In the genomic region with DNA sequence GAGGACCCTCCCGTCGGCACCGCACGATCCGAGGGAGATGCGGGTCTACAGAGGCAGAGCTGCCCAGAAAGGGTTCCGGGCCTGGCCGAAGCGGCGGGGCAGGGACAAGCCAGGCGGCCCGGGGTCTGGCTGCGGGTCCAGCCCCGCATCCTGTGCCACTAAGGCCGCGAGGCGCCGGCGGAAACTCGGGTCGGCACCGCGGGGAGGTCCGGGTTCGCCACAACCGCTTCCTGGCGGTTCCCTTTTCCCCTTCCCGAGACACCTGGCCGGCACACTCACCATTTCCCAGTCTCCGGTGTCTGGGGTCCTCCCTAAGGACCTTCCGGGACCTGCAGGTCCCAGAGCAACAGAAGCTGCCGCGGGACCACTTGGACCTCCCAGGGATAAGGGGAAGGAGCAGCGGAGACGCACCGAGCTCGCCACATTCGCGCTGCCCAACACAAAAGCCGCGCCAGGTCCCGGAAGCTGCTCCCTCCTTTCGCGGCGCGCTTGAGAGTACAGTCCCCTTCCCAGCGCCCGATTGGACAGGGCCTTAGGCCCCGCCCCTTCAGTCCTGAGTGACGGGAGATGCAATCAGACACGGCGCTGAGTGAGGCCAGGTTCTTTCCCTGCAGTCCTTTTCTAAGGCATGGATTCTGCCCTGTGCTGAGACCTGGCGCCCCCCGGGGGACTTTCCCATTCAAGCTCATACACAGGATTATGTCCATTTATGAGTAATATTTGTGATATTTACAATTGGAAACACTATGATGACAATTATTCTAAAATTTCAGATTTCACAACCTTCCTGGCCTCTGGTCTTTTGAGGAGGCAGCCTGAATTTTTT, we compare ENCODE assay signal across 8 cellular contexts. TPM values are rescaled to one million over a fixed set of nuclear protein-coding genes. Genes with fewer than 3 reads are reported as not detected.
DNase-seq lines count a peak whose midpoint lies in the region; ATAC-seq and TF ChIP-seq lines count a peak whose summit lies in the region.

TSS of gene ZNF670 (minus strand) at position 497 of the 826 bp plus-strand sequence. CDS start at position 282, 215 bp downstream.

- POLR2A ChIA-PET in SK-N-SH (lab: Yijun Ruan, JAX): interaction anchor here (0.6 to 1.6 kb wide), 5 partner anchors 12 to 250 kb away, joined by 3 to 6 read pairs (median 3); no protein-coding TSS in a partner anchor

- TF ChIP-seq CTCF in NB4 (IDR thresholded peaks at IDR 0.05; ENCODE audit: low read depth, low read length): no peak
- no peak for TF ChIP-seq CTCF in SK-N-SH (IDR thresholded peaks at IDR 0.05)
- no peak for TF ChIP-seq CTCF in parathyroid adenoma (IDR thresholded peaks at IDR 0.05)
- TF ChIP-seq CTCF in tibial nerve (IDR thresholded peaks at IDR 0.05): no peak

- TF ChIP-seq RAD21 in SK-N-SH (IDR thresholded peaks at IDR 0.05; ENCODE audit: low read length): peak; percentile 59

- CTCF ChIA-PET in SK-N-SH (lab: Yijun Ruan, JAX): interaction anchor here (0.6 to 3.1 kb wide), 6 partner anchors 11 to 171 kb away, joined by 3 to 13 read pairs (median 4); no protein-coding TSS in a partner anchor

- H3F3A ChIP-seq in SK-N-SH (replicated peaks; ENCODE audit: insufficient read depth): no peaks in the 10 kb centered on the region

- H3K79me2 ChIP-seq in SK-N-SH (ENCODE audit: insufficient read depth) (peaks cover 36% of the 10 kb centered on the region), parathyroid adenoma (no peaks in the 10 kb centered on the region)

- no peaks in the 10 kb centered on the region for H3K9me2 ChIP-seq in SK-N-SH

- ATAC-seq in HG02571 (IDR thresholded peaks at IDR 0.05; ENCODE audit: unreplicated experiment): peak; percentile 100
- peak; percentile 99 to 100 for ATAC-seq in activated naive CD4-positive, alpha-beta T cell treated with anti-CD3 and anti-CD28 coated beads, Interleukin-2, amount 50 U/mL, for 72 hours
- ATAC-seq in Right ventricle myocardium superior (ENCODE audit: poor library complexity): peak; percentile 100

- H3K4me3 ChIP-seq in GM08714 (ENCODE audit: low read length) (peak within 1 kb of the TSS; percentile 92), NB4 (ENCODE audit: low read depth, low read length) (peak within 1 kb of the TSS; percentile 89), SK-N-SH (ENCODE audit: low read depth in 2 of 2, low read length in 1 of 2) (peak within 1 kb of the TSS; percentile 80 to 86), parathyroid adenoma (ENCODE audit: low read depth, low read length) (peak within 1 kb of the TSS; percentile 89), tibial nerve (peak within 1 kb of the TSS; percentile 77 to 90 (median 77))

- H3K27ac ChIP-seq in SK-N-SH (ENCODE audit: low read depth in 2 of 2, low read length in 1 of 2): peak within 1 kb of the TSS; percentile 66 to 87
- H3K27ac ChIP-seq in parathyroid adenoma: no peak within 1 kb of the TSS
- peak within 1 kb of the TSS; percentile 53 to 90 (median 74) for H3K27ac ChIP-seq in tibial nerve

- DNase-seq in NB4 (ENCODE audit: low read depth) (peak; percentile 97), SK-N-SH (peak; percentile 96), Right ventricle myocardium superior (peak; percentile 97), tibial nerve (ENCODE audit: low spot score in 2 of 2) (peak; percentile 94 to 97)
- DNase-seq in activated naive CD4-positive, alpha-beta T cell treated with anti-CD3 and anti-CD28 coated beads, Interleukin-2, amount 50 U/mL, for 72 hours (ENCODE audit: low spot score in 2 of 2): peak; percentile 91 to 93

- no peak for TF ChIP-seq EP300 in SK-N-SH (IDR thresholded peaks at IDR 0.05; ENCODE audit: borderline replicate concordance in 1 of 2, low read depth in 1 of 2, low read length in 1 of 2)
- peak in 1 of 2 donors; percentile 88 for TF ChIP-seq EP300 in tibial nerve (IDR thresholded peaks at IDR 0.05)

- peak within 1 kb of the TSS; percentile 81 for H3K4me2 ChIP-seq in SK-N-SH
- H3K4me2 ChIP-seq in parathyroid adenoma (ENCODE audit: low read length): peak within 1 kb of the TSS; percentile 69

- peaks cover 9 to 16% of the 10 kb centered on the region in 2 donors for H3K9me3 Mint-ChIP-seq in activated naive CD4-positive, alpha-beta T cell treated with anti-CD3 and anti-CD28 coated beads, Interleukin-2, amount 50 U/mL, for 72 hours

- peaks cover 27 to 40% of the 10 kb centered on the region in 2 donors for H3K36me3 Mint-ChIP-seq in activated naive CD4-positive, alpha-beta T cell treated with anti-CD3 and anti-CD28 coated beads, Interleukin-2, amount 50 U/mL, for 72 hours

- H3K4me1 ChIP-seq in SK-N-SH (ENCODE audit: control insufficient read depth in 1 of 2, insufficient read depth in 2 of 2, low read depth in 1 of 2, low read length in 1 of 2): peaks cover 0 to 2% of the 10 kb centered on the region in 2 experiments; a peak in 2 of 4 replicates
- no peaks in the 10 kb centered on the region for H3K4me1 ChIP-seq in parathyroid adenoma
- peaks cover 0 to 19% (median 9%) of the 10 kb centered on the region in 4 donors for H3K4me1 ChIP-seq in tibial nerve

- H3K27ac Mint-ChIP-seq in activated naive CD4-positive, alpha-beta T cell treated with anti-CD3 and anti-CD28 coated beads, Interleukin-2, amount 50 U/mL, for 72 hours: peak within 1 kb of the TSS; percentile 94 to 95

- no peaks in the 10 kb centered on the region for H4K20me1 ChIP-seq in SK-N-SH (ENCODE audit: insufficient read depth)

- H2AFZ ChIP-seq in SK-N-SH (ENCODE audit: low read depth) (peak within 1 kb of the TSS; percentile 82), parathyroid adenoma (peak within 1 kb of the TSS; percentile 61)

- H3K27me3 ChIP-seq in SK-N-SH (ENCODE audit: insufficient read depth) (no peaks in the 10 kb centered on the region), parathyroid adenoma (ENCODE audit: control insufficient read depth, insufficient read depth, low read length) (no peaks in the 10 kb centered on the region), tibial nerve (no peaks in the 10 kb centered on the region)

- H3K36me3 ChIP-seq in SK-N-SH (replicated peaks in 1 of 2; ENCODE audit: control insufficient read depth in 1 of 2, insufficient read depth in 2 of 2, low read length in 1 of 2) (peaks cover 0 to 4% of the 10 kb centered on the region in 2 experiments), parathyroid adenoma (ENCODE audit: control insufficient read depth, insufficient read depth, low read length) (no peaks in the 10 kb centered on the region), tibial nerve (peaks cover 0 to 9% (median 0%) of the 10 kb centered on the region in 3 donors)

- WGBS in SK-N-SH (ENCODE audit: low lambda C conversion rate): 3% methylated on average over 15 of the region's 54 CpGs
- 0 to 1% methylated on average over 25 to 54 of the region's 54 CpGs for WGBS in tibial nerve, 2 donors

- H3K9ac ChIP-seq in SK-N-SH (peak within 1 kb of the TSS; percentile 93), parathyroid adenoma (no peak within 1 kb of the TSS)

- intact Hi-C loops in Right ventricle myocardium superior (cut with DNase I): no loop called here

- TF ChIP-seq POLR2A in NB4 (IDR thresholded peaks at IDR 0.05; ENCODE audit: extremely low read depth, insufficient read length) (peak; percentile 91), tibial nerve (IDR thresholded peaks at IDR 0.05) (peak; percentile 36 to 83)

- H3K9me3 ChIP-seq in SK-N-SH (no peaks in the 10 kb centered on the region), parathyroid adenoma (ENCODE audit: control insufficient read depth, low read length) (no peaks in the 10 kb centered on the region), tibial nerve (peaks cover 0 to 2% (median 0%) of the 10 kb centered on the region in 4 donors)

TF ChIP-seq in SK-N-SH, 30 proteins besides CTCF, POLR2A, EP300 and RAD21 (continues in another document):
- TF ChIP-seq GABPA (IDR thresholded peaks at IDR 0.05; ENCODE audit: low read depth) (peak; percentile 71), RCOR1 (IDR thresholded peaks at IDR 0.05; ENCODE audit: low read length) (peak; percentile 51; the same call in 1 of the 2 replicates), JUND (IDR thresholded peaks at IDR 0.05) (no peak), CHD2 (IDR thresholded peaks at IDR 0.05; ENCODE audit: low read length, partially characterized antibody) (peak; percentile 45), FOXJ3 (CRISPR knock-in tag; IDR thresholded peaks at IDR 0.05) (no peak), NFIC (IDR thresholded peaks at IDR 0.05; ENCODE audit: borderline replicate concordance) (no peak), SIN3A (IDR thresholded peaks at IDR 0.05; ENCODE audit: borderline replicate concordance, low read depth, low read length) (no peak; the same call in 1 of the 2 replicates)
- TF ChIP-seq, protein P1, sequence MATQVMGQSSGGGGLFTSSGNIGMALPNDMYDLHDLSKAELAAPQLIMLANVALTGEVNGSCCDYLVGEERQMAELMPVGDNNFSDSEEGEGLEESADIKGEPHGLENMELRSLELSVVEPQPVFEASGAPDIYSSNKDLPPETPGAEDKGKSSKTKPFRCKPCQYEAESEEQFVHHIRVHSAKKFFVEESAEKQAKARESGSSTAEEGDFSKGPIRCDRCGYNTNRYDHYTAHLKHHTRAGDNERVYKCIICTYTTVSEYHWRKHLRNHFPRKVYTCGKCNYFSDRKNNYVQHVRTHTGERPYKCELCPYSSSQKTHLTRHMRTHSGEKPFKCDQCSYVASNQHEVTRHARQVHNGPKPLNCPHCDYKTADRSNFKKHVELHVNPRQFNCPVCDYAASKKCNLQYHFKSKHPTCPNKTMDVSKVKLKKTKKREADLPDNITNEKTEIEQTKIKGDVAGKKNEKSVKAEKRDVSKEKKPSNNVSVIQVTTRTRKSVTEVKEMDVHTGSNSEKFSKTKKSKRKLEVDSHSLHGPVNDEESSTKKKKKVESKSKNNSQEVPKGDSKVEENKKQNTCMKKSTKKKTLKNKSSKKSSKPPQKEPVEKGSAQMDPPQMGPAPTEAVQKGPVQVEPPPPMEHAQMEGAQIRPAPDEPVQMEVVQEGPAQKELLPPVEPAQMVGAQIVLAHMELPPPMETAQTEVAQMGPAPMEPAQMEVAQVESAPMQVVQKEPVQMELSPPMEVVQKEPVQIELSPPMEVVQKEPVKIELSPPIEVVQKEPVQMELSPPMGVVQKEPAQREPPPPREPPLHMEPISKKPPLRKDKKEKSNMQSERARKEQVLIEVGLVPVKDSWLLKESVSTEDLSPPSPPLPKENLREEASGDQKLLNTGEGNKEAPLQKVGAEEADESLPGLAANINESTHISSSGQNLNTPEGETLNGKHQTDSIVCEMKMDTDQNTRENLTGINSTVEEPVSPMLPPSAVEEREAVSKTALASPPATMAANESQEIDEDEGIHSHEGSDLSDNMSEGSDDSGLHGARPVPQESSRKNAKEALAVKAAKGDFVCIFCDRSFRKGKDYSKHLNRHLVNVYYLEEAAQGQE (IDR thresholded peaks at IDR 0.05; ENCODE audit: low read depth, low read length): no peak

RNA-seq across cellular contexts. Expression of gene ZNF670, which starts in this region (rescaled TPM):
- polyA plus RNA-seq in SK-N-SH (2012; rRNA removed): 0.84 and 1.4 TPM in 2 replicates
- 1.6 and 2.0 TPM in 2 replicates for polyA plus RNA-seq in SK-N-SH (2012; cell fraction: cytosol; rRNA removed)
- 0.43 and 0.93 TPM in 2 replicates for polyA plus RNA-seq in SK-N-SH (2012; cell fraction: nucleus; rRNA removed)
- total RNA-seq in activated naive CD4-positive, alpha-beta T cell treated with anti-CD3 and anti-CD28 coated beads, Interleukin-2, amount 50 U/mL, for 72 hours: 1 to 10 TPM; 3.2 to 4.5 TPM
- 1.3 TPM for total RNA-seq in Right ventricle myocardium superior
- total RNA-seq in tibial nerve: 1 to 10 TPM; 1.4 to 2.3 (median 1.9) TPM
